Comparison of ENCODE assay signal across 16 cellular contexts in the genomic region with DNA sequence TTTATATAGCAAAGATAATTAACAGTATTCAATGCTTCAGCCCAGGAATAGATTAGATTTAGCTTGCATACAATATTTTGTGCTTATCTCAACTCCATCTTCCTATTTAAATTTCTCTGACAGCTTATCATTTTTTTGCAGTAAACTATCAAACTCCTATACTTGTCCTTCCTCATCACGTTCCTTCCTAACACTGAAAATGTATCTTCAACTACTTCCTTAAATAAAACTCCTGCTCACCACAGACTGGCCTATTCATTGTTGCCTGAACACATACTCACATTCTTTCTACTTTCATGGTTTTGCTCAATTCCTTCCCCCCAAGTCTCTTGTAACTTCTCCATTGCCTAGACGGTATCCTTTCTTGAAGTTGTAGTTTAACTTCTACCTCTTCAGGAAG. TPM values are rescaled to one million over a fixed set of nuclear protein-coding genes. Genes with fewer than 3 reads are reported as not detected.
A peak's percentile ranks its signal among the peaks of the same experiment; 100 is the strongest.
DNase-seq lines count a peak whose midpoint lies in the region; ATAC-seq, FAIRE-seq and TF ChIP-seq lines count a peak whose summit lies in the region.
"Had no signal": no experiment of that assay in that cellular context is flagged by ENCODE, and none has a peak within 500 bp of the region (broad histone marks: within the 10 kb centered on the region; RNA-seq: fewer than 3 reads in every experiment).

No MANE protein-coding gene starts in this region.

- H2AFZ ChIP-seq in keratinocyte (ENCODE audit: control insufficient read depth, low read length): no peak overlapping the region

- FAIRE-seq in keratinocyte (lab: Jason Lieb, UNC): peak; percentile 52

- H3K4me2 ChIP-seq in keratinocyte (ENCODE audit: control insufficient read depth, extremely low read depth, insufficient read depth, low read depth, low read length): no peak overlapping the region

- in situ Hi-C loops in KBM-7 (cut with MboI; ENCODE audit: low pct_unique_long_range_greater_than_20kb, low sequenced_read_pairs): no loop called here

- TF ChIP-seq CTCF in keratinocyte (optimal IDR thresholded peaks at IDR 0.05 in 1 of 3, IDR thresholded peaks at IDR 0.05 in 1 of 3, conservative IDR thresholded peaks at IDR 0.05 in 1 of 3; ENCODE audit: extremely low read depth in 1 of 3, insufficient read depth in 2 of 3, low read length in 3 of 3): no peak

- dilution Hi-C loops in keratinocyte (cut with MboI; ENCODE audit: extremely low pct_ligation_motif_present, low sequenced_read_pairs): no loop called here

- no peaks in the 10 kb centered on the region for H3K27me3 ChIP-seq in keratinocyte (ENCODE audit: control insufficient read depth, extremely low read depth, insufficient read depth, low read length)
- H3K27me3 ChIP-seq: SJSA1 had no signal

- no peak for ATAC-seq in HG02678 (IDR thresholded peaks at IDR 0.05; ENCODE audit: unreplicated experiment)
- ATAC-seq in HG03342 (IDR thresholded peaks at IDR 0.05; ENCODE audit: unreplicated experiment): no peak

- no peaks in the 10 kb centered on the region for H3K36me3 ChIP-seq in keratinocyte (ENCODE audit: control insufficient read depth in 2 of 2, extremely low read depth in 1 of 2, insufficient read depth in 2 of 2, low read length in 2 of 2)
- H3K36me3 ChIP-seq: SJSA1 had no signal

- H3K9ac ChIP-seq in keratinocyte (ENCODE audit: control insufficient read depth, extremely low read depth, insufficient read depth, low read length): no peak overlapping the region

- H3K4me1 ChIP-seq in keratinocyte (ENCODE audit: control insufficient read depth, extremely low read depth, insufficient read depth, low read length): no peaks in the 10 kb centered on the region
- H3K4me1 ChIP-seq: SJSA1 had no signal

- DNase-seq in KBM-7 (peak; percentile 81), NOMO-1 (lab: John Stamatoyannopoulos, UW; ENCODE audit: unreplicated experiment in 2 of 2) (peak; percentile 74 to 92), SIG-M5 treated with dmso at 0.1 percent for 504 hours (lab: John Stamatoyannopoulos, UW; ENCODE audit: unreplicated experiment) (peak; percentile 87), keratinocyte (ENCODE audit: low read depth, low spot score) (no peak)
- no peak for DNase-seq in effector CD8-positive, alpha-beta T cell (lab: John Stamatoyannopoulos, UW)
- DNase-seq: C1 segment of cervical spinal cord, DND-41, HCEC 1CT, NCI-H1092 treated with DMSO at 0.1 percent for 48 hours, NCI-H146, NCI-H2081, NCI-H2171 treated with DMSO at 0.1 percent for 48 hours, NCI-H446 treated with DMSO at 0.1 percent for 48 hours had no signal

- H3K27ac ChIP-seq in keratinocyte (ENCODE audit: control insufficient read depth, insufficient read depth, low read length): no peak overlapping the region
- H3K27ac ChIP-seq: SJSA1 had no signal

- no peaks in the 10 kb centered on the region for H4K20me1 ChIP-seq in keratinocyte (ENCODE audit: control insufficient read depth, extremely low read depth, insufficient read depth, low read length)

- no peaks in the 10 kb centered on the region for H3K79me2 ChIP-seq in keratinocyte (ENCODE audit: control insufficient read depth, insufficient read depth, low read length)

- H3K9me1 ChIP-seq in keratinocyte (ENCODE audit: control insufficient read depth, extremely low read depth, insufficient read depth, low read length): no peaks in the 10 kb centered on the region

- no peak overlapping the region for H3K4me3 ChIP-seq in keratinocyte (ENCODE audit: control insufficient read depth in 2 of 3, extremely low read depth in 1 of 3, insufficient read depth in 2 of 3, low read depth in 1 of 3, low read length in 3 of 3)
- H3K4me3 ChIP-seq: SJSA1 had no signal

- H3K9me3 ChIP-seq in keratinocyte (ENCODE audit: control insufficient read depth, low read depth, low read length): no peaks in the 10 kb centered on the region
- H3K9me3 ChIP-seq: SJSA1 had no signal

RNA-seq across cellular contexts. Expression of gene PTPN13, which starts 28.5 kb away (rescaled TPM):
- 19.3 to 37.6 TPM (median 23.5 TPM) in 3 replicates for polyA plus RNA-seq in keratinocyte
- polyA plus RNA-seq in keratinocyte (2011; ENCODE audit: low read depth): 9.9 TPM
- polyA plus RNA-seq in keratinocyte (2011; cell fraction: cytosol; rRNA removed): 14.4 and 26.2 TPM in 2 replicates
- polyA plus RNA-seq in keratinocyte (2011; cell fraction: nucleus; rRNA removed): 32.9 and 37.7 TPM in 2 replicates
- 12.2 and 27.5 TPM in 2 replicates for polyA plus RNA-seq in keratinocyte (2012; ENCODE audit: low replicate concordance)
- polyA minus RNA-seq in keratinocyte: 21.1 to 82.0 TPM (median 37.8 TPM) in 3 replicates
- 21.3 TPM for polyA minus RNA-seq in keratinocyte (2011; cell fraction: cytosol; rRNA and poly(A)+ RNA removed)
- polyA minus RNA-seq in keratinocyte (2011; cell fraction: nucleus; rRNA and poly(A)+ RNA removed): 70.1 and 105 TPM in 2 replicates

Comparison
In these comparisons a context has a peak if more than half of its experiments do, and no peak if none do; other contexts are left out.
1. DNase-seq: peak in KBM-7 (single experiment), NOMO-1 (2 of 2) and SIG-M5 treated with dmso at 0.1 percent for 504 hours (single experiment); none in keratinocyte (single experiment) and effector CD8-positive, alpha-beta T cell (single experiment).